Comparison of ENCODE assay signal across 2 cellular contexts in the genomic region with DNA sequence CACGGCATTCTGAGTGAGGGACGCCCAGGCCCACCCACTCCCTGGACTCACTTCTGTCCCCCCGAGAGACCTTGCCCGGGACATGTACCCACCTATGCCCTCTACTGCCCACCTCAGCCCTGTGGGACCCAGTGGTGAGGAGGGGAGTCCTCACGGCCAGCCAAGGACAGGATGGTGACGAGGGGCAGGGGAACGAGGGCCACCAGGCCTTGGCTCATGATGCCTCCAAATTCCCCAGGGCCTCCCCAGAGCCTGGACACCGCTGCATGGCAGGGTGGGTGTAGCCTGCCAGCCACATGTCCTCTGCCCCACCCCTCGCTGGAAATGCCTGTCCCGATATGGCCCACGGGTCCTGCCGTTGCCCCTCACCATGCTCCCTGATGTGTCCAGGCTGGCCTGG.
TF ChIP-seq lines count a peak whose summit lies in the region.

No MANE protein-coding gene starts in this region.

TF ChIP-seq in HEK293, 187 proteins besides CTCF, POLR2A, EP300 and RAD21:
- TF ChIP-seq, protein P1, sequence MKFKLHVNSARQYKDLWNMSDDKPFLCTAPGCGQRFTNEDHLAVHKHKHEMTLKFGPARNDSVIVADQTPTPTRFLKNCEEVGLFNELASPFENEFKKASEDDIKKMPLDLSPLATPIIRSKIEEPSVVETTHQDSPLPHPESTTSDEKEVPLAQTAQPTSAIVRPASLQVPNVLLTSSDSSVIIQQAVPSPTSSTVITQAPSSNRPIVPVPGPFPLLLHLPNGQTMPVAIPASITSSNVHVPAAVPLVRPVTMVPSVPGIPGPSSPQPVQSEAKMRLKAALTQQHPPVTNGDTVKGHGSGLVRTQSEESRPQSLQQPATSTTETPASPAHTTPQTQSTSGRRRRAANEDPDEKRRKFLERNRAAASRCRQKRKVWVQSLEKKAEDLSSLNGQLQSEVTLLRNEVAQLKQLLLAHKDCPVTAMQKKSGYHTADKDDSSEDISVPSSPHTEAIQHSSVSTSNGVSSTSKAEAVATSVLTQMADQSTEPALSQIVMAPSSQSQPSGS (tag by site-specific recombination; IDR thresholded peaks at IDR 0.05; ENCODE audit: low read depth): no peak
- TF ChIP-seq ZNF510 (tag by site-specific recombination; IDR thresholded peaks at IDR 0.05; ENCODE audit: insufficient replicate concordance): no peak
- TF ChIP-seq SCRT1 (tag by site-specific recombination; IDR thresholded peaks at IDR 0.05; ENCODE audit: borderline replicate concordance): no peak
- TF ChIP-seq, protein P2, sequence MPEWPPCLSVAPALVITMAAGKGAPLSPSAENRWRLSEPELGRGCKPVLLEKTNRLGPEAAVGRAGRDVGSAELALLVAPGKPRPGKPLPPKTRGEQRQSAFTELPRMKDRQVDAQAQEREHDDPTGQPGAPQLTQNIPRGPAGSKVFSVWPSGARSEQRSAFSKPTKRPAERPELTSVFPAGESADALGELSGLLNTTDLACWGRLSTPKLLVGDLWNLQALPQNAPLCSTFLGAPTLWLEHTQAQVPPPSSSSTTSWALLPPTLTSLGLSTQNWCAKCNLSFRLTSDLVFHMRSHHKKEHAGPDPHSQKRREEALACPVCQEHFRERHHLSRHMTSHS (tag by site-specific recombination; IDR thresholded peaks at IDR 0.05): no peak
- TF ChIP-seq, protein P3, sequence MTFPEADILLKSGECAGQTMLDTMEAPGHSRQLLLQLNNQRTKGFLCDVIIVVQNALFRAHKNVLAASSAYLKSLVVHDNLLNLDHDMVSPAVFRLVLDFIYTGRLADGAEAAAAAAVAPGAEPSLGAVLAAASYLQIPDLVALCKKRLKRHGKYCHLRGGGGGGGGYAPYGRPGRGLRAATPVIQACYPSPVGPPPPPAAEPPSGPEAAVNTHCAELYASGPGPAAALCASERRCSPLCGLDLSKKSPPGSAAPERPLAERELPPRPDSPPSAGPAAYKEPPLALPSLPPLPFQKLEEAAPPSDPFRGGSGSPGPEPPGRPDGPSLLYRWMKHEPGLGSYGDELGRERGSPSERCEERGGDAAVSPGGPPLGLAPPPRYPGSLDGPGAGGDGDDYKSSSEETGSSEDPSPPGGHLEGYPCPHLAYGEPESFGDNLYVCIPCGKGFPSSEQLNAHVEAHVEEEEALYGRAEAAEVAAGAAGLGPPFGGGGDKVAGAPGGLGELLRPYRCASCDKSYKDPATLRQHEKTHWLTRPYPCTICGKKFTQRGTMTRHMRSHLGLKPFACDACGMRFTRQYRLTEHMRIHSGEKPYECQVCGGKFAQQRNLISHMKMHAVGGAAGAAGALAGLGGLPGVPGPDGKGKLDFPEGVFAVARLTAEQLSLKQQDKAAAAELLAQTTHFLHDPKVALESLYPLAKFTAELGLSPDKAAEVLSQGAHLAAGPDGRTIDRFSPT (tag by site-specific recombination; IDR thresholded peaks at IDR 0.05): peak; percentile 45

TF ChIP-seq in K562, 482 proteins besides CTCF, POLR2A, EP300 and RAD21:
- peak; percentile 57 for TF ChIP-seq POLR2G (IDR thresholded peaks at IDR 0.05; ENCODE audit: low read depth, low read length)
- TF ChIP-seq SRSF9 (IDR thresholded peaks at IDR 0.05; ENCODE audit: borderline replicate concordance, low read depth, low read length): no peak
- no peak for TF ChIP-seq ZNF263 (CRISPR knock-in tag; IDR thresholded peaks at IDR 0.05; ENCODE audit: borderline replicate concordance)
- TF ChIP-seq PRMT5 (CRISPR knock-in tag; IDR thresholded peaks at IDR 0.05): no peak
- no peak for TF ChIP-seq ADNP (tag; IDR thresholded peaks at IDR 0.05)
- no peak for TF ChIP-seq MCM3 (IDR thresholded peaks at IDR 0.05)
- TF ChIP-seq, protein P4, sequence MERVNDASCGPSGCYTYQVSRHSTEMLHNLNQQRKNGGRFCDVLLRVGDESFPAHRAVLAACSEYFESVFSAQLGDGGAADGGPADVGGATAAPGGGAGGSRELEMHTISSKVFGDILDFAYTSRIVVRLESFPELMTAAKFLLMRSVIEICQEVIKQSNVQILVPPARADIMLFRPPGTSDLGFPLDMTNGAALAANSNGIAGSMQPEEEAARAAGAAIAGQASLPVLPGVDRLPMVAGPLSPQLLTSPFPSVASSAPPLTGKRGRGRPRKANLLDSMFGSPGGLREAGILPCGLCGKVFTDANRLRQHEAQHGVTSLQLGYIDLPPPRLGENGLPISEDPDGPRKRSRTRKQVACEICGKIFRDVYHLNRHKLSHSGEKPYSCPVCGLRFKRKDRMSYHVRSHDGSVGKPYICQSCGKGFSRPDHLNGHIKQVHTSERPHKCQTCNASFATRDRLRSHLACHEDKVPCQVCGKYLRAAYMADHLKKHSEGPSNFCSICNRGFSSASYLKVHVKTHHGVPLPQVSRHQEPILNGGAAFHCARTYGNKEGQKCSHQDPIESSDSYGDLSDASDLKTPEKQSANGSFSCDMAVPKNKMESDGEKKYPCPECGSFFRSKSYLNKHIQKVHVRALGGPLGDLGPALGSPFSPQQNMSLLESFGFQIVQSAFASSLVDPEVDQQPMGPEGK (CRISPR knock-in tag; IDR thresholded peaks at IDR 0.05; ENCODE audit: borderline replicate concordance): no peak
